In genomic region chr5:15376803-15377202, GRCh38 we compare ENCODE assay signal across 1 cellular context.
TF ChIP-seq lines count a peak whose summit lies in the region.

No MANE protein-coding gene starts in this region.

TF ChIP-seq in HepG2, 621 proteins besides CTCF, POLR2A, EP300 and RAD21 (continued from another document):
- TF ChIP-seq HNF1A (IDR thresholded peaks at IDR 0.05; ENCODE audit: low read depth) (no peak), HNF1A (CRISPR knock-in tag; IDR thresholded peaks at IDR 0.05; ENCODE audit: borderline replicate concordance) (no peak), ZMYM3 (CRISPR knock-in tag; IDR thresholded peaks at IDR 0.05) (no peak), NR3C1 (CRISPR knock-in tag; IDR thresholded peaks at IDR 0.05) (no peak), KDM6A (CRISPR knock-in tag; IDR thresholded peaks at IDR 0.05; ENCODE audit: low read depth) (no peak), ZSCAN20 (CRISPR knock-in tag; IDR thresholded peaks at IDR 0.05; ENCODE audit: borderline replicate concordance) (no peak), ATF7 (IDR thresholded peaks at IDR 0.05) (no peak), ATF7 (CRISPR knock-in tag; IDR thresholded peaks at IDR 0.05) (no peak), GMEB2 (CRISPR knock-in tag; IDR thresholded peaks at IDR 0.05; ENCODE audit: low read depth) (no peak), DBP (CRISPR knock-in tag; IDR thresholded peaks at IDR 0.05; ENCODE audit: not compliant biosample characterization) (no peak), MYNN (CRISPR knock-in tag; IDR thresholded peaks at IDR 0.05; ENCODE audit: low read depth) (no peak), EHMT2 (IDR thresholded peaks at IDR 0.05; ENCODE audit: borderline replicate concordance, low read depth, low read length) (no peak), ZBTB40 (IDR thresholded peaks at IDR 0.05) (no peak), ZBTB40 (CRISPR knock-in tag; IDR thresholded peaks at IDR 0.05) (no peak), BRCA1 (CRISPR knock-in tag; IDR thresholded peaks at IDR 0.05) (no peak), ZNF574 (CRISPR knock-in tag; IDR thresholded peaks at IDR 0.05) (no peak), ZBTB21 (CRISPR knock-in tag; IDR thresholded peaks at IDR 0.05) (no peak), PITX1 (CRISPR knock-in tag; IDR thresholded peaks at IDR 0.05) (no peak), TBX3 (IDR thresholded peaks at IDR 0.05; ENCODE audit: borderline replicate concordance) (no peak), SMAD9 (CRISPR knock-in tag; IDR thresholded peaks at IDR 0.05) (no peak)
